In genomic region chr1:205284420-205285144, GRCh38 we compare ENCODE assay signal across 8 cellular contexts. TPM values are rescaled to one million over a fixed set of nuclear protein-coding genes. Genes with fewer than 3 reads are reported as not detected.
DNase-seq lines count a peak whose midpoint lies in the region; ATAC-seq and TF ChIP-seq lines count a peak whose summit lies in the region.

No MANE protein-coding gene starts in this region.

- no peaks in the 10 kb centered on the region for H3K9me3 Mint-ChIP-seq in activated T-cell treated with anti-CD3 and anti-CD28 coated beads, Interleukin-2, amount 50 U/mL, for 24 hours

- DNase-seq in AG20443 (ENCODE audit: low spot score) (peak; percentile 97), HS-5 (ENCODE audit: low read depth) (peak; percentile 95), OCI-M1 (lab: John Stamatoyannopoulos, UW) (peak; percentile 98), erythroblast (lab: John Stamatoyannopoulos, UW) (peak; percentile 21 to 28), mucosa of gallbladder (ENCODE audit: low spot score) (peak; percentile 88)
- peak; percentile 80 for DNase-seq in activated T-cell treated with anti-CD3 and anti-CD28 coated beads, Interleukin-2, amount 50 U/mL, for 24 hours
- peak; percentile 72 for DNase-seq in stimulated activated CD8-positive, alpha-beta memory T cell treated with anti-CD3 and anti-CD28 coated beads, Interleukin-4, amount 100 ng/mL, for 24 hours (ENCODE audit: low read depth)

- H3K27me3 Mint-ChIP-seq in activated T-cell treated with anti-CD3 and anti-CD28 coated beads, Interleukin-2, amount 50 U/mL, for 24 hours, result no peaks in the 10 kb centered on the region

- H3K27ac Mint-ChIP-seq in activated T-cell treated with anti-CD3 and anti-CD28 coated beads, Interleukin-2, amount 50 U/mL, for 24 hours, result peak overlapping the region; percentile 73

- peak overlapping the region; percentile 26 for H3K4me3 Mint-ChIP-seq in activated T-cell treated with anti-CD3 and anti-CD28 coated beads, Interleukin-2, amount 50 U/mL, for 24 hours

- H3K36me3 Mint-ChIP-seq in activated T-cell treated with anti-CD3 and anti-CD28 coated beads, Interleukin-2, amount 50 U/mL, for 24 hours (ENCODE audit: low read depth), result no peaks in the 10 kb centered on the region

- TF ChIP-seq POLR2A in erythroblast (IDR thresholded peaks at IDR 0.05; ENCODE audit: low read length), result no peak

- ATAC-seq in GM21717 (IDR thresholded peaks at IDR 0.05; ENCODE audit: unreplicated experiment), result no peak

- peaks cover 82% of the 10 kb centered on the region for H3K4me1 Mint-ChIP-seq in activated T-cell treated with anti-CD3 and anti-CD28 coated beads, Interleukin-2, amount 50 U/mL, for 24 hours (ENCODE audit: low read depth)

RNA-seq across cellular contexts. Expression of gene NUAK2, which starts 37.0 kb away (rescaled TPM):
- 6.7 TPM for total RNA-seq in mucosa of gallbladder

RNA-seq across cellular contexts. Expression of gene TMCC2, which starts 56.8 kb away (rescaled TPM):
- total RNA-seq in mucosa of gallbladder, result 2.8 TPM

Comparison
In these comparisons a context has a peak if more than half of its experiments do, and no peak if none do; other contexts are left out.
1. DNase-seq: peak in every context shown above with its lines; median percentile 98 in OCI-M1; 97 in AG20443; 95 in HS-5; 88 in mucosa of gallbladder; 80 in activated T-cell treated with anti-CD3 and anti-CD28 coated beads, Interleukin-2, amount 50 U/mL, for 24 hours; 72 in stimulated activated CD8-positive, alpha-beta memory T cell treated with anti-CD3 and anti-CD28 coated beads, Interleukin-4, amount 100 ng/mL, for 24 hours; 24 in erythroblast.